In genomic region chr4:10157478-10158354, GRCh38 we compare ENCODE assay signal across 8 cellular contexts. TPM values are rescaled to one million over a fixed set of nuclear protein-coding genes. Genes with fewer than 3 reads are reported as not detected.
DNase-seq lines count a peak whose midpoint lies in the region; ATAC-seq and TF ChIP-seq lines count a peak whose summit lies in the region.

No MANE protein-coding gene starts in this region.

- no peaks in the 10 kb centered on the region for H3K9me3 ChIP-seq in IMR-90 (ENCODE audit: control insufficient read depth, insufficient read depth, low read length)
- H3K9me3 ChIP-seq in ascending aorta: no peaks in the 10 kb centered on the region

- H3K4me2 ChIP-seq in IMR-90 (ENCODE audit: low read depth, low read length): peak overlapping the region; percentile 84

- no peak overlapping the region; the same call in 1 of the 2 replicates for H4K5ac ChIP-seq in IMR-90 (ENCODE audit: low read depth, low read length)

- H3K4me3 ChIP-seq in IMR-90 (ENCODE audit: insufficient read depth, low read depth, low read length) (no peak overlapping the region), ascending aorta (no peak overlapping the region)

- POLR2A ChIA-PET in IMR-90 (lab: Charles Lee; ENCODE audit: unreplicated experiment): no interaction called here

- H2AK9ac ChIP-seq in IMR-90 (replicated peaks; ENCODE audit: low read depth, low read length, poor library complexity): no peak overlapping the region

- H3K23ac ChIP-seq in IMR-90 (ENCODE audit: low read depth, low read length): no peak overlapping the region

- no peak overlapping the region for H2BK15ac ChIP-seq in IMR-90 (ENCODE audit: low read depth, low read length)

- intact Hi-C loops in IMR-90 (cut with micrococcal nuclease): loop anchor here (1.0 kb wide), 3 partner anchors 246 to 392 kb away; no protein-coding TSS in a partner anchor
- intact Hi-C loops in ascending aorta (cut with DNase I): loop anchor here (5.0 kb wide), 1 partner anchor 395 kb away; no protein-coding TSS in a partner anchor
- intact Hi-C loops in left ventricle myocardium superior (cut with micrococcal nuclease): loop anchor here (5.0 kb wide), 1 partner anchor 390 kb away; no protein-coding TSS in a partner anchor

- H3K18ac ChIP-seq in IMR-90 (ENCODE audit: low read depth, low read length): peak overlapping the region; percentile 46

- H2BK20ac ChIP-seq in IMR-90 (ENCODE audit: low read depth, low read length): no peak overlapping the region

- H2AFZ ChIP-seq in IMR-90 (replicated peaks; ENCODE audit: low read length, poor library complexity): peak overlapping the region; percentile 78

- H3K27me3 ChIP-seq in IMR-90 (ENCODE audit: control insufficient read depth, insufficient read depth, low read length) (peaks cover 13% of the 10 kb centered on the region), ascending aorta (no peaks in the 10 kb centered on the region)

- H3K36me3 ChIP-seq in IMR-90 (ENCODE audit: control insufficient read depth, insufficient read depth, low read length) (no peaks in the 10 kb centered on the region), ascending aorta (no peaks in the 10 kb centered on the region)

- no peak overlapping the region for H4K91ac ChIP-seq in IMR-90 (ENCODE audit: insufficient read depth, low read depth, low read length)

- ATAC-seq in GM21423 (IDR thresholded peaks at IDR 0.05; ENCODE audit: unreplicated experiment): peak; percentile 72
- peak; percentile 89 for ATAC-seq in IMR-90 (ENCODE audit: low read depth)
- peak; percentile 69 for ATAC-seq in left ventricle myocardium superior

- no peak overlapping the region for H2BK120ac ChIP-seq in IMR-90 (ENCODE audit: low read depth, low read length)

- no peak overlapping the region for H3K14ac ChIP-seq in IMR-90 (replicated peaks; ENCODE audit: low read depth, low read length)

- H2BK5ac ChIP-seq in IMR-90 (ENCODE audit: low read depth, low read length, poor library complexity, severe bottlenecking): no peak overlapping the region

- TF ChIP-seq CTCF in IMR-90 (conservative IDR thresholded peaks at IDR 0.05; ENCODE audit: low read depth, low read length) (peak; percentile 87), ascending aorta (IDR thresholded peaks at IDR 0.05) (peak; percentile 61 to 79 (median 63))

- H3K4ac ChIP-seq in IMR-90 (ENCODE audit: low read depth, low read length): no peak overlapping the region

- no peak overlapping the region for H2AK5ac ChIP-seq in IMR-90 (ENCODE audit: low read depth, low read length)

- in situ Hi-C loops in IMR-90 (cut with MboI; ENCODE audit: low sequenced_read_pairs): no loop called here

- no peak overlapping the region for H3K56ac ChIP-seq in IMR-90 (ENCODE audit: extremely low read depth, insufficient read depth, low read length)

- TF ChIP-seq RAD21 in IMR-90 (IDR thresholded peaks at IDR 0.05; ENCODE audit: low read length): peak; percentile 81

- no peaks in the 10 kb centered on the region for H4K20me1 ChIP-seq in IMR-90 (ENCODE audit: insufficient read depth, low read length)

- no TSS peak for BruUV-seq in IMR-90 (replicated peaks; lab: Mats Ljungman, UMichigan)

- H3K27ac ChIP-seq in IMR-90 (ENCODE audit: insufficient read depth, low read length) (peak overlapping the region; percentile 60; the same call in 1 of the 2 replicates), ascending aorta (no peak overlapping the region)

- WGBS in IMR-90 (ENCODE audit: extremely low coverage in 2 of 2, insufficient read length in 1 of 2), 2 experiments: 19% methylated on average over 3 of the region's 9 CpGs; no CpG with 5 or more reads in 1 of the 2 experiments

- H3K4me1 ChIP-seq in IMR-90 (ENCODE audit: control insufficient read depth, insufficient read depth, low read length): peaks cover 2% of the 10 kb centered on the region
- H3K4me1 ChIP-seq in ascending aorta: no peaks in the 10 kb centered on the region

- no peak for TF ChIP-seq POLR2A in IMR-90 (IDR thresholded peaks at IDR 0.05; ENCODE audit: low read depth, low read length)

- CTCF ChIA-PET in IMR-90 (lab: Yijun Ruan, JAX): interaction anchor here (0.8 to 1.8 kb wide), 8 partner anchors 10 to 381 kb away, joined by 3 to 6 read pairs (median 4); no protein-coding TSS in a partner anchor

- H3K9ac ChIP-seq in IMR-90 (ENCODE audit: low read depth, low read length): no peak overlapping the region

- H4K8ac ChIP-seq in IMR-90 (ENCODE audit: low read depth in 2 of 2, low read length in 2 of 2): peak overlapping the region in 1 of 2 experiments; percentile 39; a peak in 1 of 4 replicates

- dilution Hi-C loops in IMR-90 (cut with HindIII; ENCODE audit: low sequenced_read_pairs, unreplicated experiment): loop anchor here (25.0 kb wide), 1 partner anchor 255 kb away; no protein-coding TSS in a partner anchor

- H3K79me1 ChIP-seq in IMR-90 (ENCODE audit: low read depth in 1 of 2, low read length in 2 of 2): no peaks in the 10 kb centered on the region

- DNase-seq in ELF-1 (ENCODE audit: low read depth, low spot score) (peak; percentile 66), IMR-90 (peak; percentile 81), RPMI7951 (ENCODE audit: low read depth) (peak; percentile 63), ascending aorta (ENCODE audit: low spot score in 2 of 2) (peak in 1 of 2 donors; percentile 66), left ventricle myocardium superior (peak; percentile 48), retina (peak; percentile 58), NCI-H128 (lab: John Stamatoyannopoulos, UW; ENCODE audit: unreplicated experiment) (no peak)

- no peaks in the 10 kb centered on the region for H3K9me1 ChIP-seq in IMR-90 (ENCODE audit: insufficient read depth, low read length)

TF ChIP-seq in IMR-90, 13 proteins besides CTCF, POLR2A, EP300 and RAD21:
- peak; percentile 83 for TF ChIP-seq SMC3 (IDR thresholded peaks at IDR 0.05; ENCODE audit: low read depth, low read length)
- no peak for TF ChIP-seq RFX5 (IDR thresholded peaks at IDR 0.05; ENCODE audit: low read depth, low read length)
- TF ChIP-seq MAFK (IDR thresholded peaks at IDR 0.05; ENCODE audit: low read depth, low read length): no peak
- peak; percentile 53; the same call in 1 of the 2 replicates for TF ChIP-seq USF2 (IDR thresholded peaks at IDR 0.05; ENCODE audit: low read depth, low read length)

RNA-seq across cellular contexts. Expression of gene WDR1, which starts 41.1 kb away (rescaled TPM):
- total RNA-seq in IMR-90 (2012; rRNA removed) (782 and 992 TPM in 2 replicates), ascending aorta (216 TPM), left ventricle myocardium superior (182 TPM)
- polyA plus RNA-seq in IMR-90 (2012; rRNA removed): 725 and 739 TPM in 2 replicates
- polyA plus RNA-seq in IMR-90 (2012; cell fraction: cytosol; rRNA removed): 709 and 1,014 TPM in 2 replicates
- 487 and 886 TPM in 2 replicates for polyA plus RNA-seq in IMR-90 (2012; cell fraction: nucleus; rRNA removed; ENCODE audit: low replicate concordance)
- 168 and 180 TPM in 2 replicates for total RNA-seq in RPMI7951 (2014; rRNA removed; shearing (Covaris generic))
